ENCODE assay signal across 8 cellular contexts in the genomic region with DNA sequence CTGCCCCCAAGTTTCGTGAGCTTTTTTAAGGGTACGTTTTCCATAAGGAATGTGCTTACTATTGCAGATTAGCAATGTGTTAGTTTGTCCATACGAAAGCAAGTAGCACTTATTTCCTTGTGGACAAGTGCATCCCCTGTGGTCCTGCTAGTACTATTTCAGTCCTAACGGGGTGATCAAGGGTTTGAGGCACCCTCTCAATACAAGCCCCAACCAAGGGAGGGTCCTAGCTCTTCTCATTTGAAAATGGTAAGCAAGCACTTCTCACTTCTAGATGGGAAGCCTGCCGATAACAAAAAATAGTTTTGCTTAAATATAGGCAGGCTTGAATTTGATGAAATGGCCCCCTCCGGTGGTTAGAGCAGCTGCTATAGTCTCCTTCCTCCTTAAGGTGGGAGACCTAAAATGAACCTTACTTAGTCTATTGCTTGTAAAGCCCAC.
DNase-seq lines count a peak whose midpoint lies in the region; TF ChIP-seq lines count a peak whose summit lies in the region.

No MANE protein-coding gene starts in this region.

- H3K4me1 ChIP-seq in H9 (ENCODE audit: insufficient read depth, low read length) = peaks cover 3% of the 10 kb centered on the region; the same call in 1 of the 2 replicates
- peaks cover 21% of the 10 kb centered on the region for H3K4me1 ChIP-seq in cardiac muscle cell (ENCODE audit: low read depth)
- peaks cover 8% of the 10 kb centered on the region for H3K4me1 ChIP-seq in suprapubic skin

- DNase-seq in DMS53 (lab: John Stamatoyannopoulos, UW) (peak; percentile 65), H9 (no peak), NCI-H69 (lab: John Stamatoyannopoulos, UW) (peak; percentile 60), cardiac muscle cell (ENCODE audit: low read depth in 1 of 2, low spot score in 1 of 2) (peak; percentile 65 to 74), smooth muscle cell of the brain vasculature (ENCODE audit: low read depth, low spot score) (peak; percentile 21), middle frontal gyrus (ENCODE audit: extremely low spot score, low spot score) (no peak), suprapubic skin (ENCODE audit: low spot score in 2 of 2) (no peak)
- peak; percentile 75 for DNase-seq in activated effector memory CD4-positive, alpha-beta T cell treated with anti-CD3 and anti-CD28 coated beads, Interleukin-2, amount 50 U/mL, for 16 hours

- H2AFZ ChIP-seq in H9 (ENCODE audit: low read length) = peak overlapping the region; percentile 86

- no peak overlapping the region for H3K4me3 ChIP-seq in cardiac muscle cell
- H3K4me3 ChIP-seq in suprapubic skin = no peak overlapping the region

- TF ChIP-seq EP300 in suprapubic skin (IDR thresholded peaks at IDR 0.05) = no peak

- H2BK15ac ChIP-seq in H9 (ENCODE audit: low read depth, low read length) = no peak overlapping the region

- no peak overlapping the region for H2AK5ac ChIP-seq in H9 (ENCODE audit: insufficient read length, low read length)

- no peak overlapping the region for H2BK20ac ChIP-seq in H9 (ENCODE audit: low read depth, low read length, poor library complexity, severe bottlenecking)

- no peak overlapping the region for H4K91ac ChIP-seq in H9 (ENCODE audit: insufficient read length, low read depth, low read length)

- H3K4me3 Mint-ChIP-seq in H9 = no peak overlapping the region

- no peak overlapping the region for H3K9ac ChIP-seq in H9 (ENCODE audit: extremely low read depth, insufficient read length, low read length)

- no peaks in the 10 kb centered on the region for H4K20me1 ChIP-seq in H9 (ENCODE audit: control insufficient read depth, insufficient read depth, insufficient read length)

- H2BK5ac ChIP-seq in H9 (ENCODE audit: insufficient read length, low read length) = no peak overlapping the region

- no peak overlapping the region for H3K27ac Mint-ChIP-seq in H9

- no peak overlapping the region for H2BK12ac ChIP-seq in H9 (ENCODE audit: insufficient read length, low read depth, low read length)

- no peak overlapping the region for H3K4ac ChIP-seq in H9 (ENCODE audit: low read depth, low read length)

- H3K4me1 Mint-ChIP-seq in H9 = peaks cover 7 to 17% of the 10 kb centered on the region in 2 experiments

- H3K9me3 Mint-ChIP-seq in H9 = no peaks in the 10 kb centered on the region; a peak in 1 of 5 replicates

- H3K27ac ChIP-seq in H9 (ENCODE audit: insufficient read length, low read depth, low read length) (no peak overlapping the region), cardiac muscle cell (no peak overlapping the region), suprapubic skin (no peak overlapping the region)

- no peaks in the 10 kb centered on the region for H3K23me2 ChIP-seq in H9 (ENCODE audit: insufficient read length, low read depth, low read length, poor library complexity, severe bottlenecking)

- H3K79me1 ChIP-seq in H9 (ENCODE audit: insufficient read depth, low read depth, low read length, poor library complexity, severe bottlenecking) = no peaks in the 10 kb centered on the region

- TF ChIP-seq POLR2A in suprapubic skin (IDR thresholded peaks at IDR 0.05) = no peak

- H3K27me3 ChIP-seq in H9 (ENCODE audit: insufficient read depth, low read length) (no peaks in the 10 kb centered on the region), cardiac muscle cell (no peaks in the 10 kb centered on the region), suprapubic skin (no peaks in the 10 kb centered on the region)

- H4K8ac ChIP-seq in H9 (replicated peaks; ENCODE audit: insufficient read length, low read depth, low read length) = no peak overlapping the region

- H3K56ac ChIP-seq in H9 (ENCODE audit: insufficient read length, low read depth, low read length) = no peak overlapping the region

- no peak overlapping the region for H3K4me2 ChIP-seq in H9 (ENCODE audit: insufficient read depth, insufficient read length, low read length)

- no peaks in the 10 kb centered on the region for H3K9me3 ChIP-seq in H9 (ENCODE audit: control insufficient read depth, low read depth, low read length)
- H3K9me3 ChIP-seq in cardiac muscle cell (ENCODE audit: low read depth) = no peaks in the 10 kb centered on the region
- H3K9me3 ChIP-seq in suprapubic skin = no peaks in the 10 kb centered on the region

- no CpG with 5 or more reads among the region's 6 CpGs for WGBS in H9 (ENCODE audit: extremely low coverage, insufficient read length, low lambda C conversion rate)
- WGBS in suprapubic skin = 34% methylated on average over 6 of the region's 6 CpGs

- no peak overlapping the region for H3T11ph ChIP-seq in H9 (ENCODE audit: low read length)

- no peak overlapping the region for H2BK120ac ChIP-seq in H9 (ENCODE audit: low read depth, low read length, poor library complexity, severe bottlenecking)

- H3K23ac ChIP-seq in H9 (ENCODE audit: insufficient read length, low read depth, low read length) = no peak overlapping the region

- peak; percentile 73 for TF ChIP-seq CTCF in H9 (conservative IDR thresholded peaks at IDR 0.05)
- peak; percentile 70 for TF ChIP-seq CTCF in cardiac muscle cell (IDR thresholded peaks at IDR 0.05; ENCODE audit: low read depth, low read length)
- TF ChIP-seq CTCF in suprapubic skin (IDR thresholded peaks at IDR 0.05) = peak in 1 of 2 donors; percentile 42

- no peaks in the 10 kb centered on the region for H3K36me3 Mint-ChIP-seq in H9 (ENCODE audit: insufficient read depth in 1 of 3, low read depth in 3 of 3)

- H3K18ac ChIP-seq in H9 (ENCODE audit: insufficient read length, low read depth, low read length) = no peak overlapping the region

- no peaks in the 10 kb centered on the region for H3K79me2 ChIP-seq in H9 (ENCODE audit: insufficient read depth, low read length)

- H3K27me3 Mint-ChIP-seq in H9 (ENCODE audit: low read depth) = no peaks in the 10 kb centered on the region

- H4K5ac ChIP-seq in H9 (ENCODE audit: insufficient read length, low read depth, low read length) = no peak overlapping the region

- H3K36me3 ChIP-seq in cardiac muscle cell (no peaks in the 10 kb centered on the region), suprapubic skin (no peaks in the 10 kb centered on the region)

- H3K14ac ChIP-seq in H9 (ENCODE audit: insufficient read depth, low read length) = no peak overlapping the region

Comparison
In these comparisons a context has a peak if more than half of its experiments do, and no peak if none do; other contexts are left out.
1. DNase-seq: peak in DMS53 (single experiment), NCI-H69 (single experiment), activated effector memory CD4-positive, alpha-beta T cell treated with anti-CD3 and anti-CD28 coated beads, Interleukin-2, amount 50 U/mL, for 16 hours (single experiment), cardiac muscle cell (2 of 2) and smooth muscle cell of the brain vasculature (single experiment); none in H9 (single experiment), middle frontal gyrus (single experiment) and suprapubic skin (0 of 2).